In the genomic region with DNA sequence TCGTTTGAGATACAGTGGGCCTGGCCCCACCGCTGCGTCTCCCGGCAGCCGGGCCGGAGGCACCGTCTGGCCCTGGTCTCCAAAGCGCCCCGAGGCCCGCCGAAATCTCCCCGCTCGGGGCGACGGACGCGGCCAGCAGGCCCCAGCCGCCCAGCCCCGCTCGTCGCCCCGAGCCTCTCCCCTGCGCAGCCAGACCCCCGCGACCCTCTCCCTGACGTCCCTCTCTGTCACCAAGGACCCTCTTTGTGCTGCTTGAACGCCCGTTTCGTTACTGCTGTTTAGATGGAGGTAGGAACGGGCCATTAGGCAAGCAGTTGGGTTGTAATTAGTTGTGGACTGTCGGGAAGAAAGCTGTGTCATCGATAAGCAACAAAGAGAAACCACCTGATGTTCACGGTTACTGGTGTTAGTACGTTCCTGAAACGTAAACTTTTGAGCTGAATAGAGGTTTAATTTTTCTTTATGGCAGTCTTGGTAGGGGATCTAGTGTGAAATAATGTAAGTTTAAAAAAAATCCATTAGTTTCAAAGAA, we compare ENCODE assay signal across 8 cellular contexts.
DNase-seq lines count a peak whose midpoint lies in the region; ATAC-seq lines count a peak whose summit lies in the region.

No MANE protein-coding gene starts in this region.

- peak overlapping the region; percentile 96 for H3K27ac Mint-ChIP-seq in central memory CD8-positive, alpha-beta T cell (ENCODE audit: low read depth)

- peak; percentile 20 for ATAC-seq in central memory CD8-positive, alpha-beta T cell (replicated peaks; ENCODE audit: extremely low read depth, poor library complexity, severe bottlenecking)

- no peaks in the 10 kb centered on the region for H3K9me3 Mint-ChIP-seq in central memory CD8-positive, alpha-beta T cell

- no peaks in the 10 kb centered on the region for H3K27me3 Mint-ChIP-seq in central memory CD8-positive, alpha-beta T cell

- DNase-seq in NCI-H2196 (lab: John Stamatoyannopoulos, UW; ENCODE audit: unreplicated experiment) (peak; percentile 27), NCI-H2196 treated with DMSO at 0.1 percent for 48 hours (lab: John Stamatoyannopoulos, UW; ENCODE audit: unreplicated experiment) (no peak), GOT3 (lab: John Stamatoyannopoulos, UW) (peak; percentile 30), Kasumi-1 (lab: John Stamatoyannopoulos, UW) (peak; percentile 66 to 75), T follicular helper cell (ENCODE audit: low read depth) (peak; percentile 6), kidney glomerular epithelial cell (lab: John Stamatoyannopoulos, UW) (peak; percentile 69)
- peak; percentile 33 to 35 for DNase-seq in central memory CD8-positive, alpha-beta T cell (ENCODE audit: low spot score in 2 of 2)
- peak; percentile 15 for DNase-seq in stimulated activated CD8-positive, alpha-beta memory T cell treated with anti-CD3 and anti-CD28 coated beads, Interleukin-12 subunit alpha, Interleukin-12 subunit beta, amount 100 ng/mL, for 1 hour (ENCODE audit: low read depth)

- peak overlapping the region; percentile 90 for H3K4me3 Mint-ChIP-seq in central memory CD8-positive, alpha-beta T cell

- H3K36me3 Mint-ChIP-seq in central memory CD8-positive, alpha-beta T cell (ENCODE audit: insufficient read depth), result peaks cover 16% of the 10 kb centered on the region

- H3K4me1 Mint-ChIP-seq in central memory CD8-positive, alpha-beta T cell, result peaks cover 36% of the 10 kb centered on the region
